ENCODE assay signal across 10 cellular contexts in the genomic region with DNA sequence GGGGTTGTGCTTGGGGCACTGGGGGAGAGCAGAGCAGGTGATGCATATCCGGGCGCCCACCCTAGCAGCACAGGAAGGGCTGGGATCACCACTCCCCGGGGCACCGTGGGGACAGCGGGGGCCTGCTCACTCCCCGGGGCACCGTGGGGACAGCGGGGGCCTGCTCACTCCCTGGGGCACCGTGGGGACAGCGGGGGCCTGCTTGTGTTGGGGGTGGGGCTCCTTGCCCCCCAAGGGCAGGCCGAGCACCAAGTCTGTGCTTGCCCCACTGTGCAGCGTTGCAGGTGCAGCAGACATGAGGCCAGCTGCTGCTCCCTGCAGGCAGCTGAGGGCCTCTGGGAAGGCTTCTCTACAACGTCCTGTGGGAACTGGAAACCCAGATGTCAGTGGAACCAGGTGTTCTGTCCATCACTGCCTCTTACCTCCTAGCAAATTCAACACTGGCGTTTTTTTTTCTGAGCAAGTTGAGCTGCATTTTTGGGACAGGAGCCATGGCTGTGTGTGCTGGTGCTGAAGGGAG. TPM values are rescaled to one million over a fixed set of nuclear protein-coding genes. Genes with fewer than 3 reads are reported as not detected.
DNase-seq lines count a peak whose midpoint lies in the region; ATAC-seq and TF ChIP-seq lines count a peak whose summit lies in the region.
"Had no signal": no experiment of that assay in that cellular context is flagged by ENCODE, and none has a peak within 500 bp of the region (broad histone marks: within the 10 kb centered on the region; RNA-seq: fewer than 3 reads in every experiment).

No MANE protein-coding gene starts in this region.

- WGBS in esophagus muscularis mucosa, result 82% methylated on average over 9 of the region's 14 CpGs

- peak; percentile 53 for DNase-seq in DMS 273 (lab: John Stamatoyannopoulos, UW; ENCODE audit: unreplicated experiment)
- no peak for DNase-seq in DMS 273 treated with DMSO at 0.1 percent for 48 hours (lab: John Stamatoyannopoulos, UW)
- DNase-seq in activated naive CD4-positive, alpha-beta T cell treated with anti-CD3 and anti-CD28 coated beads, Interleukin-2, amount 50 U/mL, for 72 hours (ENCODE audit: low spot score in 2 of 2), result no peak
- DNase-seq in AG08396 (ENCODE audit: low spot score), result no peak
- DNase-seq in esophagus muscularis mucosa (ENCODE audit: extremely low spot score), result no peak
- no peak for DNase-seq in GOT3 (lab: John Stamatoyannopoulos, UW)

- H3K36me3 Mint-ChIP-seq in activated naive CD4-positive, alpha-beta T cell treated with anti-CD3 and anti-CD28 coated beads, Interleukin-2, amount 50 U/mL, for 72 hours, result peaks cover 1 to 15% of the 10 kb centered on the region in 2 donors

- no peaks in the 10 kb centered on the region for H3K9me2 ChIP-seq in Loucy (replicated peaks; ENCODE audit: low read depth, low read length)

- H3K4me2 ChIP-seq in Loucy (ENCODE audit: low read depth, low read length, poor library complexity, severe bottlenecking), result peak overlapping the region; percentile 81

- no peak for TF ChIP-seq EP300 in esophagus muscularis mucosa (IDR thresholded peaks at IDR 0.05)

- H3K4me3 ChIP-seq in Loucy (ENCODE audit: low read length, poor library complexity, severe bottlenecking) (peak overlapping the region; percentile 75), rectal smooth muscle tissue (ENCODE audit: low read length) (no peak overlapping the region), esophagus muscularis mucosa (no peak overlapping the region)
- H3K4me3 ChIP-seq: PC-9 had no signal

- TF ChIP-seq CTCF in Loucy (conservative IDR thresholded peaks at IDR 0.05; ENCODE audit: low read length) (no peak), esophagus muscularis mucosa (IDR thresholded peaks at IDR 0.05) (no peak)

- peak overlapping the region; percentile 95 to 96 for H3K27ac Mint-ChIP-seq in activated naive CD4-positive, alpha-beta T cell treated with anti-CD3 and anti-CD28 coated beads, Interleukin-2, amount 50 U/mL, for 72 hours

- H3K4me1 ChIP-seq in Loucy (ENCODE audit: insufficient read depth, low read length, poor library complexity, severe bottlenecking), result peaks cover 75% of the 10 kb centered on the region
- H3K4me1 ChIP-seq in rectal smooth muscle tissue (ENCODE audit: control insufficient read depth, insufficient read depth, low read length), result peaks cover 8% of the 10 kb centered on the region
- peaks cover 36 to 50% (median 45%) of the 10 kb centered on the region in 4 donors for H3K4me1 ChIP-seq in esophagus muscularis mucosa

- no peak for ATAC-seq in activated naive CD4-positive, alpha-beta T cell treated with anti-CD3 and anti-CD28 coated beads, Interleukin-2, amount 50 U/mL, for 72 hours

- peaks cover 40% of the 10 kb centered on the region for H4K20me1 ChIP-seq in Loucy (ENCODE audit: insufficient read depth, low read length, poor library complexity, severe bottlenecking)

- H3K9ac ChIP-seq in Loucy (ENCODE audit: low read depth, low read length, poor library complexity, severe bottlenecking), result peak overlapping the region; percentile 64
- no peak overlapping the region for H3K9ac ChIP-seq in rectal smooth muscle tissue (ENCODE audit: low read length)

- H3K9me3 ChIP-seq in Loucy (ENCODE audit: insufficient read depth, low read depth, low read length), result no peaks in the 10 kb centered on the region
- H3K9me3 ChIP-seq in esophagus muscularis mucosa, result no peaks in the 10 kb centered on the region

- H3K27me3 ChIP-seq in Loucy (ENCODE audit: insufficient read depth, low read length, poor library complexity, severe bottlenecking) (no peaks in the 10 kb centered on the region), rectal smooth muscle tissue (ENCODE audit: control insufficient read depth, insufficient read depth, low read length) (no peaks in the 10 kb centered on the region), esophagus muscularis mucosa (no peaks in the 10 kb centered on the region)

- TF ChIP-seq POLR2A in esophagus muscularis mucosa (IDR thresholded peaks at IDR 0.05; ENCODE audit: low read depth), result no peak

- H3F3A ChIP-seq in Loucy (ENCODE audit: low read depth), result peaks cover 13% of the 10 kb centered on the region

- no peaks in the 10 kb centered on the region for H3K9me3 Mint-ChIP-seq in activated naive CD4-positive, alpha-beta T cell treated with anti-CD3 and anti-CD28 coated beads, Interleukin-2, amount 50 U/mL, for 72 hours

- no peak overlapping the region for H2AFZ ChIP-seq in Loucy (ENCODE audit: low read length)
- H2AFZ ChIP-seq: PC-9 had no signal

- H3K36me3 ChIP-seq in Loucy (ENCODE audit: insufficient read depth, low read length) (peaks cover 9% of the 10 kb centered on the region; the same call in 1 of the 2 replicates), rectal smooth muscle tissue (ENCODE audit: control insufficient read depth, insufficient read depth, low read length) (no peaks in the 10 kb centered on the region), esophagus muscularis mucosa (peaks cover 0 to 20% (median under 1%) of the 10 kb centered on the region in 4 donors)

- peaks cover 91% of the 10 kb centered on the region for H3K79me2 ChIP-seq in Loucy (ENCODE audit: insufficient read depth, low read length)

- H3K27ac ChIP-seq in rectal smooth muscle tissue (ENCODE audit: low read depth, low read length), result peak overlapping the region; percentile 0
- no peak overlapping the region for H3K27ac ChIP-seq in esophagus muscularis mucosa (replicated peaks in 1 of 4)
- H3K27ac ChIP-seq: 22Rv1 had no signal

- intact Hi-C loops in esophagus muscularis mucosa (cut with DNase I), result no loop called here

RNA-seq across cellular contexts. Expression of gene ZNF750, which starts 25.0 kb away (rescaled TPM):
- total RNA-seq in activated naive CD4-positive, alpha-beta T cell treated with anti-CD3 and anti-CD28 coated beads, Interleukin-2, amount 50 U/mL, for 72 hours, result not detected
- total RNA-seq in esophagus muscularis mucosa, result not detected
